ENCODE assay signal across 8 cellular contexts in genomic region chr5:147234098-147234824, GRCh38. TPM values are rescaled to one million over a fixed set of nuclear protein-coding genes. Genes with fewer than 3 reads are reported as not detected.
DNase-seq lines count a peak whose midpoint lies in the region; ATAC-seq, FAIRE-seq and TF ChIP-seq lines count a peak whose summit lies in the region.

No MANE protein-coding gene starts in this region.

- no peaks in the 10 kb centered on the region for H3K27me3 ChIP-seq in esophagus (ENCODE audit: control insufficient read depth in 1 of 2, insufficient read depth in 2 of 2, low read length in 2 of 2)

- peak overlapping the region in 1 of 2 donors; percentile 42 for H3K27ac ChIP-seq in esophagus (ENCODE audit: low read depth in 2 of 2, low read length in 1 of 2)

- H3K36me3 ChIP-seq in esophagus (ENCODE audit: control insufficient read depth in 2 of 2, insufficient read depth in 2 of 2, low read length in 1 of 2) = no peaks in the 10 kb centered on the region

- no peaks in the 10 kb centered on the region for H3K9me3 ChIP-seq in esophagus (ENCODE audit: control insufficient read depth in 2 of 2, insufficient read depth in 1 of 2, low read depth in 1 of 2, low read length in 1 of 2)

- H3K4me3 Mint-ChIP-seq in stimulated activated naive CD8-positive, alpha-beta T cell treated with anti-CD3 and anti-CD28 coated beads, Interleukin-15, amount 100 ng/mL, for 72 hours = no peak overlapping the region
- H3K4me3 Mint-ChIP-seq in natural killer cell = peak overlapping the region; percentile 50

- TF ChIP-seq POLR2A in H54 (IDR thresholded peaks at IDR 0.05; ENCODE audit: low read depth, low read length) = no peak

- intact Hi-C loops in natural killer cell (cut with micrococcal nuclease) = no loop called here

- peak overlapping the region; percentile 36 to 47 for H3K4me3 ChIP-seq in esophagus (ENCODE audit: low read depth in 1 of 2, low read length in 2 of 2)

- no peaks in the 10 kb centered on the region for H3K36me3 Mint-ChIP-seq in natural killer cell

- peaks cover 67% of the 10 kb centered on the region for H3K27me3 Mint-ChIP-seq in stimulated activated naive CD8-positive, alpha-beta T cell treated with anti-CD3 and anti-CD28 coated beads, Interleukin-15, amount 100 ng/mL, for 72 hours
- peaks cover 47 to 60% of the 10 kb centered on the region in 2 donors for H3K27me3 Mint-ChIP-seq in natural killer cell (ENCODE audit: low read depth in 2 of 2)

- ATAC-seq in stimulated activated naive CD8-positive, alpha-beta T cell treated with anti-CD3 and anti-CD28 coated beads, Interleukin-15, amount 100 ng/mL, for 72 hours = peak; percentile 39
- ATAC-seq in stimulated activated naive CD8-positive, alpha-beta T cell treated with anti-CD3 and anti-CD28 coated beads, Interleukin-15, Interleukin-2, amounts not matched to agents 100 U/mL and 50 U/mL, for 24 hours = no peak
- ATAC-seq in natural killer cell = no peak
- no peak for ATAC-seq in GM21529 (IDR thresholded peaks at IDR 0.05; ENCODE audit: unreplicated experiment)

- 5 to 12% methylated on average over 33 to 37 of the region's 37 CpGs for WGBS in esophagus, 2 donors

- no peak for FAIRE-seq in H54 (lab: Jason Lieb, UNC)

- no peak for DNase-seq in stimulated activated naive CD8-positive, alpha-beta T cell treated with anti-CD3 and anti-CD28 coated beads, Interleukin-15, amount 100 ng/mL, for 72 hours
- DNase-seq in stimulated activated naive CD8-positive, alpha-beta T cell treated with anti-CD3 and anti-CD28 coated beads, Interleukin-15, Interleukin-2, amounts not matched to agents 100 U/mL and 50 U/mL, for 24 hours = no peak
- DNase-seq in natural killer cell (no peak), H54 (ENCODE audit: insufficient read length, low spot score) (no peak), A172 (ENCODE audit: low spot score) (no peak), DMS114 treated with DMSO at 0.1 percent for 48 hours (lab: John Stamatoyannopoulos, UW; ENCODE audit: unreplicated experiment) (no peak)

- no peaks in the 10 kb centered on the region for H3K4me1 ChIP-seq in esophagus (ENCODE audit: control insufficient read depth in 2 of 2, insufficient read depth in 2 of 2, low read length in 1 of 2)

- H3K9me3 Mint-ChIP-seq in stimulated activated naive CD8-positive, alpha-beta T cell treated with anti-CD3 and anti-CD28 coated beads, Interleukin-15, amount 100 ng/mL, for 72 hours = no peaks in the 10 kb centered on the region
- H3K9me3 Mint-ChIP-seq in natural killer cell = no peaks in the 10 kb centered on the region

- no peak overlapping the region for H3K27ac Mint-ChIP-seq in stimulated activated naive CD8-positive, alpha-beta T cell treated with anti-CD3 and anti-CD28 coated beads, Interleukin-15, amount 100 ng/mL, for 72 hours
- H3K27ac Mint-ChIP-seq in natural killer cell = no peak overlapping the region

- no peaks in the 10 kb centered on the region for H3K4me1 Mint-ChIP-seq in stimulated activated naive CD8-positive, alpha-beta T cell treated with anti-CD3 and anti-CD28 coated beads, Interleukin-15, amount 100 ng/mL, for 72 hours
- H3K4me1 Mint-ChIP-seq in natural killer cell = peaks cover 5 to 10% of the 10 kb centered on the region in 2 donors

- TF ChIP-seq CTCF in natural killer cell (IDR thresholded peaks at IDR 0.05) = no peak

RNA-seq across cellular contexts. Expression of gene STK32A, which starts 0.6 kb away (rescaled TPM):
- under 1 TPM; 0.04 to 0.09 TPM for polyA plus RNA-seq in esophagus
- total RNA-seq in natural killer cell = not detected
- 0.17 and 0.57 TPM in 2 replicates for total RNA-seq in A172 (2014; rRNA removed; shearing (Covaris generic))
